ENCODE assay signal across 18 cellular contexts in genomic region chr2:6951046-6951445, GRCh38.
"Had no signal": no experiment of that assay in that cellular context is flagged by ENCODE, and none has a peak within 500 bp of the region (broad histone marks: within the 10 kb centered on the region; RNA-seq: fewer than 3 reads in every experiment).

No MANE protein-coding gene starts in this region.

- H3K9me3 Mint-ChIP-seq: activated CD4-positive, alpha-beta memory T cell treated with anti-CD3 and anti-CD28 coated beads, Interleukin-2, amount 10 ng/mL, durations not matched to agents 7 days and 5 days; activated naive CD4-positive, alpha-beta T cell treated with anti-CD3 and anti-CD28 coated beads, Interleukin-2, amount 50 U/mL, for 72 hours had no signal

- H3K27ac Mint-ChIP-seq: activated CD4-positive, alpha-beta memory T cell treated with anti-CD3 and anti-CD28 coated beads, Interleukin-2, amount 10 ng/mL, durations not matched to agents 7 days and 5 days; activated CD4-positive, alpha-beta T cell treated with anti-CD3 and anti-CD28 coated beads for 36 hours; activated naive CD4-positive, alpha-beta T cell treated with anti-CD3 and anti-CD28 coated beads, Interleukin-2, amount 50 U/mL, for 72 hours had no signal

- H3K27me3 ChIP-seq: SJSA1 had no signal

- H3K36me3 ChIP-seq: SJSA1 had no signal

- H3K4me3 ChIP-seq: K562, SJSA1 had no signal

- H3K4me3 Mint-ChIP-seq: activated CD4-positive, alpha-beta memory T cell treated with anti-CD3 and anti-CD28 coated beads, Interleukin-2, amount 10 ng/mL, durations not matched to agents 7 days and 5 days; activated CD4-positive, alpha-beta T cell treated with anti-CD3 and anti-CD28 coated beads for 36 hours had no signal

- ATAC-seq: activated CD4-positive, alpha-beta T cell treated with anti-CD3 and anti-CD28 coated beads for 36 hours; activated naive CD4-positive, alpha-beta T cell treated with anti-CD3 and anti-CD28 coated beads, Interleukin-2, amount 50 U/mL, for 72 hours; K562; PC-3 had no signal

- DNase-seq: activated CD4-positive, alpha-beta memory T cell treated with anti-CD3 and anti-CD28 coated beads, Interleukin-2, amount 10 ng/mL, durations not matched to agents 7 days and 5 days; activated CD4-positive, alpha-beta T cell treated with anti-CD3 and anti-CD28 coated beads for 36 hours; activated CD4-positive, alpha-beta T cell treated with anti-CD3 and anti-CD28 coated beads, Interleukin-2, amount 50 U/mL, for 1 hour; activated T-cell treated with anti-CD3 and anti-CD28 coated beads for 4 hours; MM.1S; NCI-H1105; NCI-H1436; NCI-H187 treated with DMSO at 0.1 percent for 48 hours; NCI-H2081 treated with DMSO at 0.1 percent for 48 hours; NCI-H524; PC-3; SHP77; T-helper 1 cell; WERI-Rb-1 had no signal

- H3K9me3 ChIP-seq: SJSA1 had no signal

- FAIRE-seq: K562, RCC 7860 had no signal

- H3K27ac ChIP-seq: SJSA1, WERI-Rb-1 had no signal

- H3K27me3 Mint-ChIP-seq: activated CD4-positive, alpha-beta memory T cell treated with anti-CD3 and anti-CD28 coated beads, Interleukin-2, amount 10 ng/mL, durations not matched to agents 7 days and 5 days; activated CD4-positive, alpha-beta T cell treated with anti-CD3 and anti-CD28 coated beads for 36 hours had no signal
